Comparison of ENCODE assay signal across 15 cellular contexts in genomic region chr5:15183520-15183919, GRCh38.
DNase-seq lines count a peak whose midpoint lies in the region; ATAC-seq, FAIRE-seq and TF ChIP-seq lines count a peak whose summit lies in the region.
"Had no signal": no experiment of that assay in that cellular context is flagged by ENCODE, and none has a peak within 500 bp of the region (broad histone marks: within the 10 kb centered on the region; RNA-seq: fewer than 3 reads in every experiment).

No MANE protein-coding gene starts in this region.

- dilution Hi-C loops in endothelial cell of umbilical vein (cut with MboI; ENCODE audit: extremely low pct_ligation_motif_present, low sequenced_read_pairs), result no loop called here

- no peak for TF ChIP-seq CTCF in endothelial cell of umbilical vein (IDR thresholded peaks at IDR 0.05; ENCODE audit: extremely low read depth in 1 of 2, insufficient read depth in 1 of 2, low read depth in 1 of 2, low read length in 2 of 2)
- TF ChIP-seq CTCF in osteoblast (IDR thresholded peaks at IDR 0.05; ENCODE audit: extremely low read depth, low read depth, low read length), result peak; percentile 39

- no peak for ATAC-seq in GM18907 (IDR thresholded peaks at IDR 0.05; ENCODE audit: unreplicated experiment)
- ATAC-seq: left lobe of liver had no signal

- H3K9me1 ChIP-seq in endothelial cell of umbilical vein (replicated peaks; ENCODE audit: control insufficient read depth, extremely low read depth, insufficient read depth, low read length), result no peaks in the 10 kb centered on the region

- no peak overlapping the region for H3K9ac ChIP-seq in endothelial cell of umbilical vein (replicated peaks; ENCODE audit: extremely low read depth, insufficient read depth, low read length)

- BruUV-seq in endothelial cell of umbilical vein (replicated peaks; lab: Mats Ljungman, UMichigan), result no TSS peak

- H3K36me3 ChIP-seq in endothelial cell of umbilical vein (ENCODE audit: control insufficient read depth in 2 of 2, extremely low read depth in 1 of 2, insufficient read depth in 2 of 2, low read length in 2 of 2) (no peaks in the 10 kb centered on the region), osteoblast (ENCODE audit: insufficient read depth, low read length) (no peaks in the 10 kb centered on the region)
- H3K36me3 ChIP-seq: spleen, upper lobe of left lung had no signal

- intact Hi-C loops in endothelial cell of umbilical vein (cut with micrococcal nuclease), result no loop called here

- H3K9me3 ChIP-seq in endothelial cell of umbilical vein (replicated peaks; ENCODE audit: control insufficient read depth, insufficient read depth, low read length), result no peaks in the 10 kb centered on the region
- H3K9me3 ChIP-seq in osteoblast (ENCODE audit: low read depth, low read length), result no peaks in the 10 kb centered on the region
- H3K9me3 ChIP-seq: upper lobe of left lung had no signal

- H4K20me1 ChIP-seq in endothelial cell of umbilical vein (replicated peaks; ENCODE audit: control insufficient read depth, extremely low read depth, insufficient read depth, low read length) (no peaks in the 10 kb centered on the region), osteoblast (ENCODE audit: insufficient read depth, low read length) (no peaks in the 10 kb centered on the region)

- DNase-seq in NCI-H82 (lab: John Stamatoyannopoulos, UW) (peak; percentile 11), NCI-H82 treated with DMSO at 0.1 percent for 48 hours (lab: John Stamatoyannopoulos, UW; ENCODE audit: unreplicated experiment) (no peak), NCI-H460 (ENCODE audit: extremely low read depth, low read depth) (peak; percentile 15), endothelial cell of umbilical vein (ENCODE audit: low read depth, low spot score) (no peak), osteoblast (ENCODE audit: insufficient read length, low spot score, missing footprints) (peak; percentile 58), occipital lobe (lab: John Stamatoyannopoulos, UW) (no peak), cerebellar cortex (ENCODE audit: low spot score) (no peak)
- DNase-seq: activated CD8-positive, alpha-beta memory T cell treated with anti-CD3 and anti-CD28 coated beads, Interleukin-2, amount 50 U/mL, for 48 hours; activated naive CD8-positive, alpha-beta T cell treated with anti-CD3 and anti-CD28 coated beads, Interleukin-2, amount 10 ng/mL, durations not matched to agents 7 days and 5 days; AML-193; NCI-H1048; spleen; upper lobe of left lung had no signal

- no peak for TF ChIP-seq POLR2A in endothelial cell of umbilical vein (IDR thresholded peaks at IDR 0.05; ENCODE audit: low read depth, low read length)

- H2AFZ ChIP-seq in endothelial cell of umbilical vein (ENCODE audit: low read depth, low read length) (no peak overlapping the region), osteoblast (ENCODE audit: low read length) (no peak overlapping the region)

- CTCF ChIA-PET in endothelial cell of umbilical vein (lab: Charles Lee), result interaction anchor here (1.0 to 1.5 kb wide), 2 partner anchors 78 to 498 kb away, joined by 3 to 9 read pairs; no protein-coding TSS in a partner anchor

- H3K27ac ChIP-seq in endothelial cell of umbilical vein (ENCODE audit: insufficient read depth, low read depth, low read length) (no peak overlapping the region), osteoblast (ENCODE audit: low read depth, low read length) (no peak overlapping the region)
- H3K27ac ChIP-seq: spleen, upper lobe of left lung had no signal

- H3K4me3 ChIP-seq in endothelial cell of umbilical vein (replicated peaks in 1 of 3; ENCODE audit: insufficient read depth in 1 of 3, low read depth in 1 of 3, low read length in 3 of 3), result no peak overlapping the region
- H3K4me3 ChIP-seq in osteoblast (ENCODE audit: insufficient read depth, low read length), result no peak overlapping the region
- H3K4me3 ChIP-seq: spleen, upper lobe of left lung had no signal

- no peak overlapping the region for H3K4me2 ChIP-seq in endothelial cell of umbilical vein (ENCODE audit: insufficient read depth, low read length)
- H3K4me2 ChIP-seq in osteoblast (ENCODE audit: insufficient read depth, low read length), result no peak overlapping the region

- peak; percentile 18 for FAIRE-seq in endothelial cell of umbilical vein (lab: Jason Lieb, UNC)

- POLR2A ChIA-PET in endothelial cell of umbilical vein (lab: Charles Lee), result no interaction called here

- no peaks in the 10 kb centered on the region for H3K4me1 ChIP-seq in endothelial cell of umbilical vein (ENCODE audit: control insufficient read depth, extremely low read depth, insufficient read depth, low read length)
- no peaks in the 10 kb centered on the region for H3K4me1 ChIP-seq in osteoblast (ENCODE audit: insufficient read depth, low read length)
- H3K4me1 ChIP-seq: spleen, upper lobe of left lung had no signal

- H3K79me2 ChIP-seq in endothelial cell of umbilical vein (ENCODE audit: control insufficient read depth, insufficient read depth, low read length) (no peaks in the 10 kb centered on the region), osteoblast (ENCODE audit: insufficient read depth, low read length) (no peaks in the 10 kb centered on the region)

- H3K27me3 ChIP-seq in endothelial cell of umbilical vein (ENCODE audit: control insufficient read depth in 2 of 2, insufficient read depth in 2 of 2, low read length in 2 of 2) (peaks cover 2 to 5% of the 10 kb centered on the region in 2 experiments), osteoblast (ENCODE audit: insufficient read depth, low read length) (no peaks in the 10 kb centered on the region)
- H3K27me3 ChIP-seq: spleen, upper lobe of left lung had no signal

TF ChIP-seq in endothelial cell of umbilical vein, 7 proteins besides CTCF, POLR2A, EP300 and RAD21:
- TF ChIP-seq FOS (IDR thresholded peaks at IDR 0.05; ENCODE audit: borderline replicate concordance, insufficient read depth, low read length) (no peak), EZH2 (IDR thresholded peaks at IDR 0.05; ENCODE audit: borderline replicate concordance, low read depth, low read length, severe bottlenecking) (no peak), MAX (IDR thresholded peaks at IDR 0.05; ENCODE audit: insufficient read depth, insufficient read length) (no peak), JUN (IDR thresholded peaks at IDR 0.05; ENCODE audit: borderline replicate concordance, insufficient read depth, insufficient read length, low read depth) (no peak), GATA2 (IDR thresholded peaks at IDR 0.05; ENCODE audit: insufficient read depth, insufficient read length, low read depth, low read length) (no peak), POLR2AphosphoS5 (IDR thresholded peaks at IDR 0.05; ENCODE audit: insufficient read depth, low read depth, low read length) (no peak), MYC (IDR thresholded peaks at IDR 0.05; ENCODE audit: low read depth, low read length) (no peak)

Comparison
In these comparisons a context has a peak if more than half of its experiments do, and no peak if none do; other contexts are left out.
1. DNase-seq: peak in NCI-H82 (single experiment), NCI-H460 (single experiment) and osteoblast (single experiment); none in NCI-H82 treated with DMSO at 0.1 percent for 48 hours (single experiment), endothelial cell of umbilical vein (single experiment), occipital lobe (single experiment) and cerebellar cortex (single experiment).